1 cellular context compared by ENCODE assay signal in genomic region chr14:54659365-54659764, GRCh38.
TF ChIP-seq lines count a peak whose summit lies in the region.

No MANE protein-coding gene starts in this region.

TF ChIP-seq in IMR-90, 13 proteins besides CTCF, POLR2A, EP300 and RAD21:
- TF ChIP-seq CHD1 (IDR thresholded peaks at IDR 0.05; ENCODE audit: low read depth, low read length) (no peak), MAFK (IDR thresholded peaks at IDR 0.05; ENCODE audit: low read depth, low read length) (no peak), CEBPB (IDR thresholded peaks at IDR 0.05; ENCODE audit: low read depth, low read length) (no peak), RCOR1 (IDR thresholded peaks at IDR 0.05; ENCODE audit: insufficient replicate concordance, low read length) (no peak), RFX5 (IDR thresholded peaks at IDR 0.05; ENCODE audit: low read depth, low read length) (no peak)
- TF ChIP-seq, protein P1, sequence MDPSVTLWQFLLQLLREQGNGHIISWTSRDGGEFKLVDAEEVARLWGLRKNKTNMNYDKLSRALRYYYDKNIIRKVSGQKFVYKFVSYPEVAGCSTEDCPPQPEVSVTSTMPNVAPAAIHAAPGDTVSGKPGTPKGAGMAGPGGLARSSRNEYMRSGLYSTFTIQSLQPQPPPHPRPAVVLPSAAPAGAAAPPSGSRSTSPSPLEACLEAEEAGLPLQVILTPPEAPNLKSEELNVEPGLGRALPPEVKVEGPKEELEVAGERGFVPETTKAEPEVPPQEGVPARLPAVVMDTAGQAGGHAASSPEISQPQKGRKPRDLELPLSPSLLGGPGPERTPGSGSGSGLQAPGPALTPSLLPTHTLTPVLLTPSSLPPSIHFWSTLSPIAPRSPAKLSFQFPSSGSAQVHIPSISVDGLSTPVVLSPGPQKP (IDR thresholded peaks at IDR 0.05; ENCODE audit: borderline replicate concordance, low read depth, low read length), result no peak
- TF ChIP-seq, protein P2, sequence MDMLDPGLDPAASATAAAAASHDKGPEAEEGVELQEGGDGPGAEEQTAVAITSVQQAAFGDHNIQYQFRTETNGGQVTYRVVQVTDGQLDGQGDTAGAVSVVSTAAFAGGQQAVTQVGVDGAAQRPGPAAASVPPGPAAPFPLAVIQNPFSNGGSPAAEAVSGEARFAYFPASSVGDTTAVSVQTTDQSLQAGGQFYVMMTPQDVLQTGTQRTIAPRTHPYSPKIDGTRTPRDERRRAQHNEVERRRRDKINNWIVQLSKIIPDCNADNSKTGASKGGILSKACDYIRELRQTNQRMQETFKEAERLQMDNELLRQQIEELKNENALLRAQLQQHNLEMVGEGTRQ (IDR thresholded peaks at IDR 0.05; ENCODE audit: low read depth, low read length), result no peak
